8 cellular contexts compared by ENCODE assay signal in genomic region chr17:58249270-58250133, GRCh38. TPM values are rescaled to one million over a fixed set of nuclear protein-coding genes. Genes with fewer than 3 reads are reported as not detected.
DNase-seq lines count a peak whose midpoint lies in the region; ATAC-seq, FAIRE-seq and TF ChIP-seq lines count a peak whose summit lies in the region.

No MANE protein-coding gene starts in this region.

- FAIRE-seq in GM12891 (lab: Jason Lieb, UNC) = peak; percentile 93

- DNase-seq in GM12891 (ENCODE audit: insufficient read length, low spot score) (peak; percentile 92), PC-3 (peak; percentile 58), fibroblast of villous mesenchyme (ENCODE audit: low read depth) (peak; percentile 36), neural crest cell (ENCODE audit: low read depth, low spot score) (peak; percentile 85)
- DNase-seq in activated T-helper 2 cell treated with anti-CD3 and anti-CD28 coated beads, Interferon-gamma antibody, Interleukin-2, Interleukin-4, amounts not matched to agents 10 μg/mL and 5 μg/mL and 100 μg/mL, durations not matched to agents 14 hours and 24 hours and 36 hours (ENCODE audit: low spot score) = peak; percentile 67

- no peaks in the 10 kb centered on the region for H3F3A ChIP-seq in PC-3 (ENCODE audit: low read length, unreplicated experiment)

- peaks cover 81% of the 10 kb centered on the region for H3K27me3 ChIP-seq in HUES48 (ENCODE audit: control insufficient read depth, insufficient read depth, low read length)
- peaks cover 30% of the 10 kb centered on the region for H3K27me3 ChIP-seq in PC-3 (ENCODE audit: low read length)

- intact Hi-C loops in PC-3 (cut with micrococcal nuclease) = loop anchor here (2.0 to 5.0 kb wide), 2 partner anchors 25 to 198 kb away; no protein-coding TSS in a partner anchor
- intact Hi-C loops in activated T-helper 2 cell treated with anti-CD3 and anti-CD28 coated beads, Interferon-gamma antibody, Interleukin-2, Interleukin-4, amounts not matched to agents 10 μg/mL and 5 μg/mL and 100 μg/mL, durations not matched to agents 14 hours and 24 hours and 36 hours (cut with micrococcal nuclease) = no loop called here

- TF ChIP-seq CTCF in PC-3 (conservative IDR thresholded peaks at IDR 0.05; ENCODE audit: low read depth, low read length) (peak; percentile 94), fibroblast of villous mesenchyme (IDR thresholded peaks at IDR 0.05; ENCODE audit: insufficient read depth, low read depth, low read length) (peak; percentile 82), neural crest cell (conservative IDR thresholded peaks at IDR 0.05) (peak; percentile 99)

- TF ChIP-seq POLR2A in GM12891 (IDR thresholded peaks at IDR 0.05; ENCODE audit: low read depth, low read length) = no peak

- no peaks in the 10 kb centered on the region for H3K9me2 ChIP-seq in PC-3 (replicated peaks; ENCODE audit: low read length)

- no peak overlapping the region for H3K9ac ChIP-seq in HUES48 (ENCODE audit: low read depth, low read length)
- H3K9ac ChIP-seq in PC-3 (ENCODE audit: low read length) = no peak overlapping the region

- H4K20me1 ChIP-seq in PC-3 (ENCODE audit: low read length) = no peaks in the 10 kb centered on the region

- no peaks in the 10 kb centered on the region for H3K9me3 Mint-ChIP-seq in activated T-helper 2 cell treated with anti-CD3 and anti-CD28 coated beads, Interferon-gamma antibody, Interleukin-2, Interleukin-4, amounts not matched to agents 10 μg/mL and 5 μg/mL and 100 μg/mL, durations not matched to agents 14 hours and 24 hours and 36 hours
- no peaks in the 10 kb centered on the region for H3K9me3 Mint-ChIP-seq in neural crest cell
- H3K9me3 Mint-ChIP-seq in stimulated activated naive CD8-positive, alpha-beta T cell treated with anti-CD3 and anti-CD28 coated beads, Interleukin-15, Interleukin-2, amounts not matched to agents 100 ng/mL and 50 ng/mL, for 24 hours = no peaks in the 10 kb centered on the region

- POLR2A ChIA-PET in PC-3 (lab: Charles Lee; ENCODE audit: unreplicated experiment) = no interaction called here

- H3K4me3 Mint-ChIP-seq in activated T-helper 2 cell treated with anti-CD3 and anti-CD28 coated beads, Interferon-gamma antibody, Interleukin-2, Interleukin-4, amounts not matched to agents 10 μg/mL and 5 μg/mL and 100 μg/mL, durations not matched to agents 14 hours and 24 hours and 36 hours (ENCODE audit: low read depth) = peak overlapping the region; percentile 61
- no peak overlapping the region for H3K4me3 Mint-ChIP-seq in neural crest cell
- peak overlapping the region; percentile 68 for H3K4me3 Mint-ChIP-seq in stimulated activated naive CD8-positive, alpha-beta T cell treated with anti-CD3 and anti-CD28 coated beads, Interleukin-15, Interleukin-2, amounts not matched to agents 100 ng/mL and 50 ng/mL, for 24 hours

- no peaks in the 10 kb centered on the region for H3K36me3 Mint-ChIP-seq in activated T-helper 2 cell treated with anti-CD3 and anti-CD28 coated beads, Interferon-gamma antibody, Interleukin-2, Interleukin-4, amounts not matched to agents 10 μg/mL and 5 μg/mL and 100 μg/mL, durations not matched to agents 14 hours and 24 hours and 36 hours (ENCODE audit: low read depth)
- H3K36me3 Mint-ChIP-seq in neural crest cell (ENCODE audit: low read depth) = no peaks in the 10 kb centered on the region
- no peaks in the 10 kb centered on the region for H3K36me3 Mint-ChIP-seq in stimulated activated naive CD8-positive, alpha-beta T cell treated with anti-CD3 and anti-CD28 coated beads, Interleukin-15, Interleukin-2, amounts not matched to agents 100 ng/mL and 50 ng/mL, for 24 hours (ENCODE audit: low read depth)

- H3K4me3 ChIP-seq in HUES48 (ENCODE audit: low read depth, low read length) = peak overlapping the region; percentile 50; the same call in 1 of the 2 replicates
- peak overlapping the region; percentile 44 for H3K4me3 ChIP-seq in PC-3 (ENCODE audit: low read length)
- peak overlapping the region; percentile 58 for H3K4me3 ChIP-seq in fibroblast of villous mesenchyme (ENCODE audit: low read depth, low read length)

- H3K36me3 ChIP-seq in HUES48 (ENCODE audit: control insufficient read depth, insufficient read depth, low read length) (no peaks in the 10 kb centered on the region), PC-3 (ENCODE audit: low read depth, low read length) (no peaks in the 10 kb centered on the region)

- peak overlapping the region; percentile 84 for H2AFZ ChIP-seq in PC-3 (ENCODE audit: low read length)

- no peaks in the 10 kb centered on the region for H3K4me1 ChIP-seq in HUES48 (ENCODE audit: control insufficient read depth, insufficient read depth, low read length)
- peaks cover 5% of the 10 kb centered on the region; the same call in 1 of the 2 replicates for H3K4me1 ChIP-seq in PC-3 (ENCODE audit: insufficient read depth, low read length)

- H3K79me2 ChIP-seq in PC-3 (ENCODE audit: low read length) = no peaks in the 10 kb centered on the region

- CTCF ChIA-PET in PC-3 (lab: Charles Lee) = interaction anchor here (0.5 to 0.8 kb wide), 3 partner anchors 128 to 221 kb away, joined by 4 to 9 read pairs (median 8); partner anchors contain the start of gene RNF43

- peaks cover 46% of the 10 kb centered on the region for H3K27me3 Mint-ChIP-seq in activated T-helper 2 cell treated with anti-CD3 and anti-CD28 coated beads, Interferon-gamma antibody, Interleukin-2, Interleukin-4, amounts not matched to agents 10 μg/mL and 5 μg/mL and 100 μg/mL, durations not matched to agents 14 hours and 24 hours and 36 hours (ENCODE audit: low read depth)
- peaks cover 92% of the 10 kb centered on the region for H3K27me3 Mint-ChIP-seq in neural crest cell (ENCODE audit: low read depth)
- H3K27me3 Mint-ChIP-seq in stimulated activated naive CD8-positive, alpha-beta T cell treated with anti-CD3 and anti-CD28 coated beads, Interleukin-15, Interleukin-2, amounts not matched to agents 100 ng/mL and 50 ng/mL, for 24 hours = peaks cover 24% of the 10 kb centered on the region

- no peak overlapping the region for H3K27ac ChIP-seq in HUES48 (ENCODE audit: low read depth, low read length)
- H3K27ac ChIP-seq in PC-3 (ENCODE audit: low read length) = no peak overlapping the region

- ATAC-seq in PC-3 (peak; percentile 81), HG03095 (IDR thresholded peaks at IDR 0.05; ENCODE audit: unreplicated experiment) (no peak)

- H3K9me3 ChIP-seq in HUES48 (ENCODE audit: control insufficient read depth, insufficient read depth, low read length) = peaks cover 8% of the 10 kb centered on the region
- H3K9me3 ChIP-seq in PC-3 (ENCODE audit: low read length) = no peaks in the 10 kb centered on the region

- H3K4me1 Mint-ChIP-seq in activated T-helper 2 cell treated with anti-CD3 and anti-CD28 coated beads, Interferon-gamma antibody, Interleukin-2, Interleukin-4, amounts not matched to agents 10 μg/mL and 5 μg/mL and 100 μg/mL, durations not matched to agents 14 hours and 24 hours and 36 hours (ENCODE audit: low read depth) = peaks cover 15% of the 10 kb centered on the region
- H3K4me1 Mint-ChIP-seq in neural crest cell = no peaks in the 10 kb centered on the region
- H3K4me1 Mint-ChIP-seq in stimulated activated naive CD8-positive, alpha-beta T cell treated with anti-CD3 and anti-CD28 coated beads, Interleukin-15, Interleukin-2, amounts not matched to agents 100 ng/mL and 50 ng/mL, for 24 hours (ENCODE audit: low read depth) = peaks cover 20% of the 10 kb centered on the region

- BruUV-seq in PC-3 (replicated peaks; lab: Mats Ljungman, UMichigan) = no TSS peak

- H3K4me2 ChIP-seq in PC-3 (ENCODE audit: low read length) = peak overlapping the region; percentile 79

- no peak overlapping the region for H3K27ac Mint-ChIP-seq in activated T-helper 2 cell treated with anti-CD3 and anti-CD28 coated beads, Interferon-gamma antibody, Interleukin-2, Interleukin-4, amounts not matched to agents 10 μg/mL and 5 μg/mL and 100 μg/mL, durations not matched to agents 14 hours and 24 hours and 36 hours
- H3K27ac Mint-ChIP-seq in neural crest cell (ENCODE audit: unreplicated experiment) = no peak overlapping the region
- H3K27ac Mint-ChIP-seq in stimulated activated naive CD8-positive, alpha-beta T cell treated with anti-CD3 and anti-CD28 coated beads, Interleukin-15, Interleukin-2, amounts not matched to agents 100 ng/mL and 50 ng/mL, for 24 hours = peak overlapping the region; percentile 36

TF ChIP-seq in GM12891, 5 proteins besides CTCF, POLR2A, EP300 and RAD21:
- TF ChIP-seq TAF1 (IDR thresholded peaks at IDR 0.05; ENCODE audit: low read depth, low read length) (no peak), POU2F2 (IDR thresholded peaks at IDR 0.05; ENCODE audit: low read depth, low read length) (no peak), PAX5 (IDR thresholded peaks at IDR 0.05; ENCODE audit: insufficient read depth, low read length, severe bottlenecking) (no peak), SPI1 (IDR thresholded peaks at IDR 0.05; ENCODE audit: low read depth, low read length) (no peak), POLR2AphosphoS5 (IDR thresholded peaks at IDR 0.05; ENCODE audit: low read depth, low read length) (no peak)

RNA-seq across cellular contexts. Expression of gene LPO, which starts 11.1 kb away (rescaled TPM):
- polyA plus RNA-seq in GM12891 (2012; ENCODE audit: low read depth, missing spikeins) = 0.40 TPM
- not detected in 2 replicates for total RNA-seq in PC-3 (2014; rRNA removed)
- not detected in 2 replicates for total RNA-seq in activated T-helper 2 cell treated with anti-CD3 and anti-CD28 coated beads, Interferon-gamma antibody, Interleukin-2, Interleukin-4, amounts not matched to agents 10 μg/mL and 5 μg/mL and 100 μg/mL, durations not matched to agents 14 hours and 24 hours and 36 hours
- total RNA-seq in fibroblast of villous mesenchyme = not detected in 2 replicates
- not detected in 2 replicates for total RNA-seq in neural crest cell

RNA-seq across cellular contexts. Expression of gene MKS1, which starts 30.4 kb away (rescaled TPM):
- polyA plus RNA-seq in GM12891 (2012; ENCODE audit: low read depth, missing spikeins) = 9.7 TPM
- total RNA-seq in PC-3 (2014; rRNA removed) (23.9 and 33.1 TPM in 2 replicates), fibroblast of villous mesenchyme (8.6 and 12.6 TPM in 2 replicates), neural crest cell (34.2 and 38.2 TPM in 2 replicates)
- total RNA-seq in activated T-helper 2 cell treated with anti-CD3 and anti-CD28 coated beads, Interferon-gamma antibody, Interleukin-2, Interleukin-4, amounts not matched to agents 10 μg/mL and 5 μg/mL and 100 μg/mL, durations not matched to agents 14 hours and 24 hours and 36 hours = 18.8 and 20.5 TPM in 2 replicates

RNA-seq across cellular contexts. Expression of gene MPO, which starts 31.2 kb away (rescaled TPM):
- polyA plus RNA-seq in GM12891 (2012; ENCODE audit: low read depth, missing spikeins) = 0.15 TPM
- total RNA-seq in PC-3 (2014; rRNA removed) = not detected in 2 replicates
- not detected in 2 replicates for total RNA-seq in activated T-helper 2 cell treated with anti-CD3 and anti-CD28 coated beads, Interferon-gamma antibody, Interleukin-2, Interleukin-4, amounts not matched to agents 10 μg/mL and 5 μg/mL and 100 μg/mL, durations not matched to agents 14 hours and 24 hours and 36 hours
- not detected in 2 replicates for total RNA-seq in fibroblast of villous mesenchyme
- not detected in 2 replicates for total RNA-seq in neural crest cell

RNA-seq across cellular contexts. Expression of gene EPX, which starts 57.0 kb away (rescaled TPM):
- 0.05 TPM for polyA plus RNA-seq in GM12891 (2012; ENCODE audit: low read depth, missing spikeins)
- total RNA-seq in PC-3 (2014; rRNA removed) = not detected in 2 replicates
- not detected in 2 replicates for total RNA-seq in activated T-helper 2 cell treated with anti-CD3 and anti-CD28 coated beads, Interferon-gamma antibody, Interleukin-2, Interleukin-4, amounts not matched to agents 10 μg/mL and 5 μg/mL and 100 μg/mL, durations not matched to agents 14 hours and 24 hours and 36 hours
- total RNA-seq in fibroblast of villous mesenchyme = not detected in 2 replicates
- total RNA-seq in neural crest cell = not detected in 2 replicates

Comparison
In these comparisons a context has a peak if more than half of its experiments do, and no peak if none do; other contexts are left out.
1. DNase-seq: peak in every context shown above with its lines; median percentile 92 in GM12891; 85 in neural crest cell; 67 in activated T-helper 2 cell treated with anti-CD3 and anti-CD28 coated beads, Interferon-gamma antibody, Interleukin-2, Interleukin-4, amounts not matched to agents 10 μg/mL and 5 μg/mL and 100 μg/mL, durations not matched to agents 14 hours and 24 hours and 36 hours; 58 in PC-3; 36 in fibroblast of villous mesenchyme.